22 cellular contexts compared by ENCODE assay signal in the genomic region with DNA sequence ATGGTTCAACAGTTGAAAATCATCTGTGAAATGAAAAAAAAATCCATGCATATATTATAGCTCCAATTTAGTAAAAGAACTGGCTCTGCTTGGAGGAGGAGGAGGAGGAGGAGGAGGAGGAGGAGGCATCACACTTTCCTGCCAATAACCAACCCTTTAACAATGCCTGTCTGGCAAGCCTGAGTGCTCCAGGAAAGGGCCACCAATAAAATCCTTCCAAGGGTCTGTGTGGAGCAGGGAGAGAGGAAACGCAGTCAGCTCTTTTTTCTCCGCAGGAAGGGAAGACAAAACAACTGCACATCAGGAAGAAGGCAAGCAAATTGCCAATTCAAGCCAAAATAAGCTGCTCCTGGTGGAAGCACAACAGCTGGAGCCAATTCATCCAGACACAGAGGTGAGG.
"Had no signal": no experiment of that assay in that cellular context is flagged by ENCODE, and none has a peak within 500 bp of the region (broad histone marks: within the 10 kb centered on the region; RNA-seq: fewer than 3 reads in every experiment).

No MANE protein-coding gene starts in this region.

- ATAC-seq: activated CD4-positive, CD25-positive, alpha-beta regulatory T cell treated with anti-CD3 and anti-CD28 coated beads, Interleukin-2, amount 50 U/mL, for 24 hours; activated T-cell treated with anti-CD3 and anti-CD28 coated beads, Interleukin-2, amount 50 U/mL, for 72 hours; effector memory CD8-positive, alpha-beta T cell had no signal

- H3K4me3 Mint-ChIP-seq: activated CD4-positive, alpha-beta memory T cell treated with anti-CD3 and anti-CD28 coated beads, Interleukin-2, amount 10 ng/mL, durations not matched to agents 7 days and 5 days; activated CD4-positive, alpha-beta T cell treated with anti-CD3 and anti-CD28 coated beads, Interleukin-2, amount 10 ng/mL, durations not matched to agents 24 days and 14 days; activated naive CD4-positive, alpha-beta T cell treated with anti-CD3 and anti-CD28 coated beads for 36 hours; activated naive CD8-positive, alpha-beta T cell treated with anti-CD3 and anti-CD28 coated beads, Interleukin-2, amount 10 ng/mL, durations not matched to agents 7 days and 5 days; activated T-cell treated with anti-CD3 and anti-CD28 coated beads, Interleukin-2, amount 50 U/mL, for 72 hours; dendritic cell treated with granulocyte-macrophage colony-stimulating factor and Interleukin-4, amounts not matched to agents 40 ng/mL and 50 ng/mL, for 4 days; effector memory CD8-positive, alpha-beta T cell; memory B cell; nephron progenitor cell had no signal

- H3K27ac Mint-ChIP-seq: activated CD4-positive, alpha-beta memory T cell treated with anti-CD3 and anti-CD28 coated beads, Interleukin-2, amount 10 ng/mL, durations not matched to agents 7 days and 5 days; activated CD4-positive, alpha-beta T cell treated with anti-CD3 and anti-CD28 coated beads, Interleukin-2, amount 10 ng/mL, durations not matched to agents 24 days and 14 days; activated naive CD4-positive, alpha-beta T cell treated with anti-CD3 and anti-CD28 coated beads for 36 hours; activated naive CD8-positive, alpha-beta T cell treated with anti-CD3 and anti-CD28 coated beads, Interleukin-2, amount 10 ng/mL, durations not matched to agents 7 days and 5 days; activated T-cell treated with anti-CD3 and anti-CD28 coated beads, Interleukin-2, amount 50 U/mL, for 72 hours; dendritic cell treated with granulocyte-macrophage colony-stimulating factor and Interleukin-4, amounts not matched to agents 40 ng/mL and 50 ng/mL, for 4 days; memory B cell; nephron progenitor cell had no signal

- H3K4me1 ChIP-seq: upper lobe of left lung had no signal

- DNase-seq: activated CD4-positive, alpha-beta memory T cell treated with anti-CD3 and anti-CD28 coated beads, Interleukin-2, amount 10 ng/mL, durations not matched to agents 7 days and 5 days; activated CD4-positive, alpha-beta T cell treated with anti-CD3 and anti-CD28 coated beads, Interleukin-2, amount 10 ng/mL, durations not matched to agents 24 days and 14 days; activated effector memory CD4-positive, alpha-beta T cell treated with Interleukin-2 at 50 U/mL for 16 hours; activated naive CD4-positive, alpha-beta T cell treated with anti-CD3 and anti-CD28 coated beads for 36 hours; activated naive CD8-positive, alpha-beta T cell treated with anti-CD3 and anti-CD28 coated beads, Interleukin-2, amount 10 ng/mL, durations not matched to agents 7 days and 5 days; activated T-cell treated with anti-CD3 and anti-CD28 coated beads, Interleukin-2, amount 50 U/mL, for 72 hours; amniotic stem cell; effector memory CD8-positive, alpha-beta T cell; kidney; nephron progenitor cell; occipital lobe; posterior cingulate gyrus; retina; SK-N-SH; spleen; stimulated activated CD4-positive, alpha-beta T cell treated with anti-CD3 and anti-CD28 coated beads, Interleukin-4, amount 100 ng/mL, for 24 hours; stimulated activated naive CD4-positive, alpha-beta T cell treated with Interleukin-2 at 50 U/mL for 16 hours; upper lobe of left lung had no signal

- H3K27me3 Mint-ChIP-seq: activated CD4-positive, alpha-beta memory T cell treated with anti-CD3 and anti-CD28 coated beads, Interleukin-2, amount 10 ng/mL, durations not matched to agents 7 days and 5 days; activated CD4-positive, alpha-beta T cell treated with anti-CD3 and anti-CD28 coated beads, Interleukin-2, amount 10 ng/mL, durations not matched to agents 24 days and 14 days; activated naive CD8-positive, alpha-beta T cell treated with anti-CD3 and anti-CD28 coated beads, Interleukin-2, amount 10 ng/mL, durations not matched to agents 7 days and 5 days; dendritic cell treated with granulocyte-macrophage colony-stimulating factor and Interleukin-4, amounts not matched to agents 40 ng/mL and 50 ng/mL, for 4 days; effector memory CD8-positive, alpha-beta T cell; memory B cell had no signal

- H3K27me3 ChIP-seq: spleen, upper lobe of left lung had no signal

- H3K9me3 ChIP-seq: SK-N-SH, upper lobe of left lung had no signal

- H3K4me3 ChIP-seq: spleen, upper lobe of left lung had no signal

- H3K9me3 Mint-ChIP-seq: activated CD4-positive, alpha-beta T cell treated with anti-CD3 and anti-CD28 coated beads, Interleukin-2, amount 10 ng/mL, durations not matched to agents 24 days and 14 days had no signal

- H3K4me1 Mint-ChIP-seq: activated CD4-positive, alpha-beta memory T cell treated with anti-CD3 and anti-CD28 coated beads, Interleukin-2, amount 10 ng/mL, durations not matched to agents 7 days and 5 days; activated CD4-positive, alpha-beta T cell treated with anti-CD3 and anti-CD28 coated beads, Interleukin-2, amount 10 ng/mL, durations not matched to agents 24 days and 14 days; activated naive CD8-positive, alpha-beta T cell treated with anti-CD3 and anti-CD28 coated beads, Interleukin-2, amount 10 ng/mL, durations not matched to agents 7 days and 5 days had no signal

- H3K27ac ChIP-seq: spleen, upper lobe of left lung, VCaP had no signal
